2 cellular contexts compared by ENCODE assay signal in the genomic region with DNA sequence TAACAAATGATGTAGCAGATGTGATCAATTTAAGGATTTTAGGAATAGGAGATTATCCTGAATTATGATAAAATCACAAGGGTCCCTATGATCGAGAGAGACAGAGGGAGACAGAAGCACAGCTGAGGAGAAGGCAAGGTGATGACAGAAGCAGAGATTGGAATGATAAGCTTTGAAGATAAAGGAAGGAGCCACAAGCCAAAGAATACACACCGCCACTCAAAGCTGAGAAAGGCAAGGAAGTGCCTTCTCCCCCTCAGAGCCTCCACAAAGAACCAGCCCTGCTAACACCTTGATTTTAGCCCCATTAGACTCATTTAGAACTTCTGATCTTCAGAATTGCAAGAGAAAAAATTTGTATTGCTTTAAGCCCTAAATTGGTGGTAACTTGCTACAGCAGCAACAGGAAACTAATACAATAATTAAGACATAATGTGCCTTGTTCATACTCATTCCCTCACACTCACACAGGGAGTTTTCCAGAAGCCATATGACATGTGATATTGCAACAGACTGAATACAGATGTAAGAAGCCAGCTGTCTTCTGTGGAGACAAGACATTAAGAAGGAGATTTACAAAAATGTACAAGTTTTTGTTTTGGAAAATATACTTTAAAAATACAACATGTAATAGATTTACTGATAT.
TF ChIP-seq lines count a peak whose summit lies in the region.

No MANE protein-coding gene starts in this region.

TF ChIP-seq in IMR-90, 13 proteins besides CTCF, POLR2A, EP300 and RAD21:
- TF ChIP-seq NFE2L2 (IDR thresholded peaks at IDR 0.05; ENCODE audit: low read depth, low read length) (no peak), MAZ (IDR thresholded peaks at IDR 0.05; ENCODE audit: borderline replicate concordance, low read depth, low read length) (no peak), RCOR1 (IDR thresholded peaks at IDR 0.05; ENCODE audit: insufficient replicate concordance, low read length) (no peak), MAFK (IDR thresholded peaks at IDR 0.05; ENCODE audit: low read depth, low read length) (no peak), BHLHE40 (IDR thresholded peaks at IDR 0.05; ENCODE audit: low read depth, low read length) (no peak), FOS (IDR thresholded peaks at IDR 0.05; ENCODE audit: low read depth, low read length) (no peak), CEBPB (IDR thresholded peaks at IDR 0.05; ENCODE audit: low read depth, low read length) (peak; percentile 43; the same call in 1 of the 2 replicates), SMC3 (IDR thresholded peaks at IDR 0.05; ENCODE audit: low read depth, low read length) (no peak)
- TF ChIP-seq, protein P1, sequence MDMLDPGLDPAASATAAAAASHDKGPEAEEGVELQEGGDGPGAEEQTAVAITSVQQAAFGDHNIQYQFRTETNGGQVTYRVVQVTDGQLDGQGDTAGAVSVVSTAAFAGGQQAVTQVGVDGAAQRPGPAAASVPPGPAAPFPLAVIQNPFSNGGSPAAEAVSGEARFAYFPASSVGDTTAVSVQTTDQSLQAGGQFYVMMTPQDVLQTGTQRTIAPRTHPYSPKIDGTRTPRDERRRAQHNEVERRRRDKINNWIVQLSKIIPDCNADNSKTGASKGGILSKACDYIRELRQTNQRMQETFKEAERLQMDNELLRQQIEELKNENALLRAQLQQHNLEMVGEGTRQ (IDR thresholded peaks at IDR 0.05; ENCODE audit: low read depth, low read length): no peak
TF ChIP-seq in IMR-90: peak in this region for 1.

TF ChIP-seq in GM12878, 131 proteins besides CTCF, POLR2A, EP300 and RAD21:
- TF ChIP-seq IKZF2 (IDR thresholded peaks at IDR 0.05) (no peak), SRF (IDR thresholded peaks at IDR 0.05; ENCODE audit: low read depth in 2 of 2, low read length in 2 of 2) (no peak), SMAD5 (IDR thresholded peaks at IDR 0.05; ENCODE audit: low read depth) (no peak), LARP7 (IDR thresholded peaks at IDR 0.05) (no peak), BACH1 (IDR thresholded peaks at IDR 0.05; ENCODE audit: borderline replicate concordance) (no peak), JUND (IDR thresholded peaks at IDR 0.05; ENCODE audit: low read depth, low read length) (no peak), CBX3 (IDR thresholded peaks at IDR 0.05; ENCODE audit: borderline replicate concordance, low read depth) (no peak), SIN3A (IDR thresholded peaks at IDR 0.05; ENCODE audit: low read depth, low read length) (no peak)
